ENCODE assay signal across 9 cellular contexts in genomic region chr2:1653137-1653789, GRCh38.
A peak's percentile ranks its signal among the peaks of the same experiment; 100 is the strongest.
DNase-seq lines count a peak whose midpoint lies in the region; ATAC-seq and TF ChIP-seq lines count a peak whose summit lies in the region.
"Had no signal": no experiment of that assay in that cellular context is flagged by ENCODE, and none has a peak within 500 bp of the region (broad histone marks: within the 10 kb centered on the region; RNA-seq: fewer than 3 reads in every experiment).

No MANE protein-coding gene starts in this region.

- no peak for ATAC-seq in HG03196 (IDR thresholded peaks at IDR 0.05; ENCODE audit: unreplicated experiment)
- ATAC-seq in HG03457 (IDR thresholded peaks at IDR 0.05; ENCODE audit: unreplicated experiment), result no peak

- no peak for TF ChIP-seq CTCF in chondrocyte (IDR thresholded peaks at IDR 0.05)

- no peaks in the 10 kb centered on the region for H3K27me3 Mint-ChIP-seq in chondrocyte (ENCODE audit: low read depth)
- H3K27me3 Mint-ChIP-seq in activated naive CD8-positive, alpha-beta T cell treated with anti-CD3 and anti-CD28 coated beads for 36 hours, result no peaks in the 10 kb centered on the region

- no peaks in the 10 kb centered on the region for H3K27me3 ChIP-seq in subcutaneous abdominal adipose tissue (ENCODE audit: control insufficient read depth in 5 of 5, insufficient read depth in 4 of 5, low read length in 5 of 5)

- no peaks in the 10 kb centered on the region for H3K9me3 ChIP-seq in subcutaneous abdominal adipose tissue (ENCODE audit: control insufficient read depth in 5 of 5, low read length in 5 of 5)

- H3K4me3 Mint-ChIP-seq in chondrocyte (ENCODE audit: unreplicated experiment), result peak overlapping the region; percentile 28
- no peak overlapping the region for H3K4me3 Mint-ChIP-seq in activated naive CD8-positive, alpha-beta T cell treated with anti-CD3 and anti-CD28 coated beads for 36 hours

- DNase-seq in HT1080 (ENCODE audit: low read depth), result peak; percentile 15
- peak; percentile 92 for DNase-seq in chondrocyte (ENCODE audit: low spot score)
- DNase-seq in left kidney (ENCODE audit: low read depth, low spot score), result peak; percentile 17
- no peak for DNase-seq in activated naive CD8-positive, alpha-beta T cell treated with anti-CD3 and anti-CD28 coated beads for 36 hours
- DNase-seq in NCI-H2081 (lab: John Stamatoyannopoulos, UW), result no peak
- DNase-seq: stimulated activated CD4-positive, alpha-beta T cell treated with anti-CD3 and anti-CD28 coated beads, Interleukin-12 subunit alpha, Interleukin-12 subunit beta, amount 100 ng/mL, for 4 hours had no signal

- peaks cover 17 to 70% (median 53%) of the 10 kb centered on the region in 5 donors for H3K4me1 ChIP-seq in subcutaneous abdominal adipose tissue (ENCODE audit: control insufficient read depth in 5 of 5, insufficient read depth in 5 of 5, low read length in 5 of 5)

- no peak overlapping the region for H3K27ac Mint-ChIP-seq in chondrocyte (ENCODE audit: unreplicated experiment)
- no peak overlapping the region for H3K27ac Mint-ChIP-seq in activated naive CD8-positive, alpha-beta T cell treated with anti-CD3 and anti-CD28 coated beads for 36 hours

- peaks cover 5% of the 10 kb centered on the region for H3K4me1 Mint-ChIP-seq in chondrocyte (ENCODE audit: low read depth)
- H3K4me1 Mint-ChIP-seq in activated naive CD8-positive, alpha-beta T cell treated with anti-CD3 and anti-CD28 coated beads for 36 hours, result no peaks in the 10 kb centered on the region

- peak overlapping the region in 1 of 5 donors; percentile 0 for H3K4me3 ChIP-seq in subcutaneous abdominal adipose tissue (ENCODE audit: low read depth in 1 of 5, low read length in 5 of 5)

- peak overlapping the region; percentile 98 for H3K27ac ChIP-seq in subcutaneous abdominal adipose tissue (ENCODE audit: low read depth, low read length)

- peaks cover 0 to 48% (median 35%) of the 10 kb centered on the region in 5 donors for H3K36me3 ChIP-seq in subcutaneous abdominal adipose tissue (ENCODE audit: control insufficient read depth in 5 of 5, insufficient read depth in 5 of 5, low read length in 5 of 5)

- peak overlapping the region in 4 of 5 donors; percentile 18 to 71 (median 30) for H3K9ac ChIP-seq in subcutaneous abdominal adipose tissue (ENCODE audit: low read length in 5 of 5)

- H3K36me3 Mint-ChIP-seq in chondrocyte (ENCODE audit: low read depth), result peaks cover 29% of the 10 kb centered on the region
- H3K36me3 Mint-ChIP-seq in activated naive CD8-positive, alpha-beta T cell treated with anti-CD3 and anti-CD28 coated beads for 36 hours, result no peaks in the 10 kb centered on the region

- H3K9me3 Mint-ChIP-seq in chondrocyte (ENCODE audit: low read depth), result no peaks in the 10 kb centered on the region
- no peaks in the 10 kb centered on the region for H3K9me3 Mint-ChIP-seq in activated naive CD8-positive, alpha-beta T cell treated with anti-CD3 and anti-CD28 coated beads for 36 hours

Comparison
In these comparisons a context has a peak if more than half of its experiments do, and no peak if none do; other contexts are left out.
1. DNase-seq: peak in HT1080 (single experiment), chondrocyte (single experiment) and left kidney (single experiment); none in activated naive CD8-positive, alpha-beta T cell treated with anti-CD3 and anti-CD28 coated beads for 36 hours (single experiment) and NCI-H2081 (0 of 2).